Comparison of ENCODE assay signal across 12 cellular contexts in the genomic region with DNA sequence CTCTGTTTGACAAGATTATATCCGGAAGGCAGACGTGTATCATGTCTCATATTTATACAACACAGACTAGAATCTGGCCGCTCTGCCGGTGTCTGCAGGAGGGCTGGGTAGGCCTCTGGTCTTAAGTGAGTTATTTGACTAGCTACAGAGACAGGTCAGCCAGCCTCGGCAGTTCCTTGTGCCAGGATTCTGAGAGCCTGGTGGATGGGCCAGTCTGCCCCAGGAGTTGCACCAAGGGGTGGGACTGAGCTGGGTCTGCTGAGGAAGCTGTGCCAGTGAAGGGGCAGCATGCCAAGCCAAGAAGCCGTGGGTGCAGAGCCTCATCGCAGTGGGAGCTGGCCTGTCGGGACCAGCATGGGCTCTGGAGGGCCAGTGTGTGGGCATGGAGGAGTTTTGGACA. TPM values are rescaled to one million over a fixed set of nuclear protein-coding genes. Genes with fewer than 3 reads are reported as not detected.
DNase-seq lines count a peak whose midpoint lies in the region; ATAC-seq, FAIRE-seq and TF ChIP-seq lines count a peak whose summit lies in the region.
"Had no signal": no experiment of that assay in that cellular context is flagged by ENCODE, and none has a peak within 500 bp of the region (broad histone marks: within the 10 kb centered on the region; RNA-seq: fewer than 3 reads in every experiment).

No MANE protein-coding gene starts in this region.

- dilution Hi-C loops in mammary epithelial cell (cut with HindIII; ENCODE audit: low sequenced_read_pairs) = no loop called here

- H3K9ac ChIP-seq in mammary epithelial cell (ENCODE audit: insufficient read depth, low read length) (no peak overlapping the region), kidney (ENCODE audit: low read length in 2 of 2) (peak overlapping the region in 1 of 2 donors; percentile 55)

- H3K27me3 ChIP-seq in mammary epithelial cell (ENCODE audit: insufficient read depth, low read length) (no peaks in the 10 kb centered on the region), small intestine (ENCODE audit: control insufficient read depth in 2 of 2, insufficient read depth in 2 of 2, low read length in 2 of 2) (no peaks in the 10 kb centered on the region)

- TF ChIP-seq CTCF in mammary epithelial cell (conservative IDR thresholded peaks at IDR 0.05 in 1 of 2, IDR thresholded peaks at IDR 0.05 in 1 of 2; ENCODE audit: extremely low read depth in 1 of 2, insufficient read depth in 1 of 2, low read depth in 1 of 2, low read length in 2 of 2) = no peak
- TF ChIP-seq CTCF in kidney (IDR thresholded peaks at IDR 0.05; ENCODE audit: borderline replicate concordance, extremely low read depth, insufficient read depth) = no peak

- FAIRE-seq in kidney (lab: Jason Lieb, UNC) (no peak), small intestine (lab: Jason Lieb, UNC) (no peak)

- intact Hi-C loops in mammary epithelial cell (cut with micrococcal nuclease) (no loop called here), kidney (cut with DNase I) (no loop called here)

- in situ Hi-C loops in mammary epithelial cell (cut with MboI; ENCODE audit: low sequenced_read_pairs in 2 of 2) = loop anchor here in 1 of 2 donors (10.0 kb wide), 1 partner anchor 320 kb away; no protein-coding TSS in a partner anchor

- no peaks in the 10 kb centered on the region for H4K20me1 ChIP-seq in mammary epithelial cell (ENCODE audit: insufficient read depth, low read length)

- ATAC-seq in HG03378 (IDR thresholded peaks at IDR 0.05; ENCODE audit: unreplicated experiment) = no peak
- ATAC-seq: PC-3 had no signal

- H3K79me2 ChIP-seq in mammary epithelial cell (ENCODE audit: insufficient read depth, low read length) = peaks cover 95% of the 10 kb centered on the region

- DNase-seq in Daoy (ENCODE audit: low read depth) = peak; percentile 27
- no peak for DNase-seq in mammary epithelial cell
- DNase-seq in kidney = peak; percentile 77
- DNase-seq in small intestine = peak; percentile 40
- DNase-seq in H4 (ENCODE audit: low spot score) = no peak
- no peak for DNase-seq in amniotic stem cell (lab: John Stamatoyannopoulos, UW)
- DNase-seq in cortex of kidney (lab: John Stamatoyannopoulos, UW) = no peak
- DNase-seq: activated CD8-positive, alpha-beta memory T cell treated with anti-CD3 and anti-CD28 coated beads, Interleukin-2, amount 50 U/mL, for 48 hours; midbrain; NCI-H2029 treated with DMSO at 0.1 percent for 48 hours; PC-3 had no signal

- H3K27ac ChIP-seq in mammary epithelial cell (ENCODE audit: insufficient read depth, low read depth, low read length) (no peak overlapping the region), kidney (ENCODE audit: low read depth in 2 of 2, low read length in 2 of 2) (peak overlapping the region; percentile 46 to 68), small intestine (ENCODE audit: low read depth in 1 of 2, low read length in 1 of 2) (peak overlapping the region; percentile 8 to 61)

- H2AFZ ChIP-seq in mammary epithelial cell (ENCODE audit: low read depth, low read length) = no peak overlapping the region

- BruUV-seq in mammary epithelial cell (replicated peaks; lab: Mats Ljungman, UMichigan) = no TSS peak

- H3K4me1 ChIP-seq in mammary epithelial cell (ENCODE audit: insufficient read depth, low read length) (peaks cover 22% of the 10 kb centered on the region), kidney (ENCODE audit: control insufficient read depth in 1 of 2, insufficient read depth in 1 of 2, low read depth in 1 of 2, low read length in 2 of 2) (peaks cover 34 to 36% of the 10 kb centered on the region in 2 donors), small intestine (ENCODE audit: control insufficient read depth in 2 of 2, insufficient read depth in 1 of 2, low read depth in 1 of 2, low read length in 1 of 2) (peaks cover 20 to 48% of the 10 kb centered on the region in 2 donors)

- H3K36me3 ChIP-seq in mammary epithelial cell (ENCODE audit: insufficient read depth, low read length) = no peaks in the 10 kb centered on the region
- no peaks in the 10 kb centered on the region for H3K36me3 ChIP-seq in kidney (ENCODE audit: control insufficient read depth in 1 of 2, insufficient read depth in 2 of 2, low read length in 2 of 2)
- no peaks in the 10 kb centered on the region for H3K36me3 ChIP-seq in small intestine (ENCODE audit: control insufficient read depth in 2 of 2, insufficient read depth in 2 of 2, low read length in 2 of 2)

- WGBS in mammary epithelial cell (ENCODE audit: low coverage, missing lambda C conversion rate) = 45% methylated on average over 7 of the region's 8 CpGs
- WGBS in small intestine, 3 donors = 14 to 40% (median 36%) methylated on average over 8 of the region's 8 CpGs

- CTCF ChIA-PET in mammary epithelial cell (lab: Charles Lee; ENCODE audit: low non-redundant PET) = no interaction called here

- peak overlapping the region; percentile 32 for H3K4me2 ChIP-seq in mammary epithelial cell (ENCODE audit: insufficient read depth, low read depth, low read length)

- H3K9me3 ChIP-seq in mammary epithelial cell (replicated peaks; ENCODE audit: insufficient read depth, low read length) (no peaks in the 10 kb centered on the region), kidney (ENCODE audit: control insufficient read depth in 1 of 2, low read length in 2 of 2) (no peaks in the 10 kb centered on the region), small intestine (ENCODE audit: control insufficient read depth, low read depth) (no peaks in the 10 kb centered on the region)

- no peak overlapping the region for H3K4me3 ChIP-seq in mammary epithelial cell (replicated peaks in 1 of 3; ENCODE audit: insufficient read depth in 1 of 3, low read depth in 2 of 3, low read length in 3 of 3)
- peak overlapping the region in 1 of 2 donors; percentile 22 for H3K4me3 ChIP-seq in kidney (ENCODE audit: low read length in 2 of 2)
- peak overlapping the region in 1 of 2 donors; percentile 14 for H3K4me3 ChIP-seq in small intestine (ENCODE audit: low read depth in 1 of 2, low read length in 2 of 2)

RNA-seq across cellular contexts. Expression of gene SNX18, which starts 7.1 kb away (rescaled TPM):
- total RNA-seq in Daoy (2014; rRNA removed; shearing (Covaris generic)) = 10.8 and 14.1 TPM in 2 replicates
- total RNA-seq in mammary epithelial cell = 10 to 100 TPM; 22.6 to 84.0 TPM
- 7.6 TPM for polyA plus RNA-seq in mammary epithelial cell
- 10.5 TPM for polyA minus RNA-seq in mammary epithelial cell
- total RNA-seq in kidney = 40.5 TPM
- polyA plus RNA-seq in kidney (ENCODE audit: insufficient read depth, low read depth, low replicate concordance) = 10.4 TPM
- 10 to 100 TPM in 1 of 3 donors, 1 to 10 TPM in 2; 3.4 to 11.7 (median 4.6) TPM for polyA plus RNA-seq in small intestine
- 10.0 and 10.1 TPM in 2 replicates for total RNA-seq in H4 (2014; rRNA removed; shearing (Covaris generic))

Comparison
In these comparisons a context has a peak if more than half of its experiments do, and no peak if none do; other contexts are left out.
1. DNase-seq: peak in Daoy (single experiment), kidney (single experiment) and small intestine (single experiment); none in mammary epithelial cell (single experiment), H4 (single experiment), amniotic stem cell (single experiment) and cortex of kidney (single experiment).